In genomic region chr18:50454379-50455005, GRCh38 we compare ENCODE assay signal across 17 cellular contexts.
DNase-seq lines count a peak whose midpoint lies in the region; ATAC-seq and TF ChIP-seq lines count a peak whose summit lies in the region.
"Had no signal": no experiment of that assay in that cellular context is flagged by ENCODE, and none has a peak within 500 bp of the region (broad histone marks: within the 10 kb centered on the region; RNA-seq: fewer than 3 reads in every experiment).

No MANE protein-coding gene starts in this region.

- ATAC-seq in aorta (ENCODE audit: low FRiP score) (no peak), GM19452 (IDR thresholded peaks at IDR 0.05; ENCODE audit: unreplicated experiment) (no peak)
- ATAC-seq: T-helper 17 cell had no signal

- DNase-seq in DMS79 (lab: John Stamatoyannopoulos, UW) = peak; percentile 90
- peak; percentile 4 for DNase-seq in NCI-H1436 treated with DMSO at 0.1 percent for 48 hours (lab: John Stamatoyannopoulos, UW)
- peak; percentile 36 for DNase-seq in WERI-Rb-1
- peak; percentile 29 for DNase-seq in islet precursor cell
- DNase-seq in aorta = no peak
- no peak for DNase-seq in dedifferentiated amniotic fluid mesenchymal stem cell (ENCODE audit: extremely low spot score)
- no peak for DNase-seq in T1000 (lab: John Stamatoyannopoulos, UW)
- DNase-seq: activated CD8-positive, alpha-beta memory T cell treated with anti-CD3 and anti-CD28 coated beads, Interleukin-2, amount 50 U/mL, for 4 hours; anterior cingulate cortex; CD8-positive, alpha-beta memory T cell; erythroblast; NCI-H1417 treated with DMSO at 0.1 percent for 48 hours; NCI-H526; T-helper 17 cell had no signal

- no peak overlapping the region for H3K27ac ChIP-seq in WERI-Rb-1
- no peak overlapping the region for H3K27ac ChIP-seq in aorta (ENCODE audit: low read depth in 1 of 2, low read length in 2 of 2)
- H3K27ac ChIP-seq: right atrium auricular region, vagina had no signal

- H3K9me3 ChIP-seq in WERI-Rb-1 (ENCODE audit: severe bottlenecking) (no peaks in the 10 kb centered on the region), aorta (ENCODE audit: control insufficient read depth, low read length) (no peaks in the 10 kb centered on the region)
- H3K9me3 ChIP-seq: right atrium auricular region, vagina had no signal

- peak; percentile 26; the same call in 1 of the 2 replicates for TF ChIP-seq CTCF in WERI-Rb-1 (IDR thresholded peaks at IDR 0.05; ENCODE audit: low read depth, low read length)

- WGBS in aorta, 2 donors = 80% methylated on average over 11 of the region's 11 CpGs

- H3K36me3 ChIP-seq in WERI-Rb-1 (no peaks in the 10 kb centered on the region), aorta (ENCODE audit: control insufficient read depth in 1 of 2, insufficient read depth in 2 of 2, low read length in 1 of 2) (no peaks in the 10 kb centered on the region)
- H3K36me3 ChIP-seq: right atrium auricular region, vagina had no signal

- no peak overlapping the region for H3K4me3 ChIP-seq in WERI-Rb-1 (ENCODE audit: low read depth, low read length)
- H3K4me3 ChIP-seq in aorta (ENCODE audit: low read length in 2 of 2) = no peak overlapping the region
- H3K4me3 ChIP-seq: right atrium auricular region, vagina had no signal

- intact Hi-C loops in aorta (cut with DNase I) = no loop called here

- no peaks in the 10 kb centered on the region for H3K27me3 ChIP-seq in WERI-Rb-1 (ENCODE audit: insufficient read depth, low read depth, severe bottlenecking)
- H3K27me3 ChIP-seq in aorta (ENCODE audit: control insufficient read depth in 1 of 2, insufficient read depth in 2 of 2, low read length in 1 of 2) = no peaks in the 10 kb centered on the region
- H3K27me3 ChIP-seq: right atrium auricular region, vagina had no signal

- no peaks in the 10 kb centered on the region for H3K4me1 ChIP-seq in aorta (ENCODE audit: control insufficient read depth in 1 of 2, insufficient read depth in 2 of 2, low read length in 2 of 2)
- H3K4me1 ChIP-seq: right atrium auricular region, vagina had no signal

Comparison
In these comparisons a context has a peak if more than half of its experiments do, and no peak if none do; other contexts are left out.
1. DNase-seq: peak in DMS79 (single experiment), NCI-H1436 treated with DMSO at 0.1 percent for 48 hours (single experiment), WERI-Rb-1 (single experiment) and islet precursor cell (single experiment); none in aorta (0 of 2), dedifferentiated amniotic fluid mesenchymal stem cell (single experiment) and T1000 (single experiment).